Comparison of ENCODE assay signal across 16 cellular contexts in genomic region chr10:17562572-17562971, GRCh38. TPM values are rescaled to one million over a fixed set of nuclear protein-coding genes. Genes with fewer than 3 reads are reported as not detected.
DNase-seq lines count a peak whose midpoint lies in the region; FAIRE-seq and TF ChIP-seq lines count a peak whose summit lies in the region.
"Had no signal": no experiment of that assay in that cellular context is flagged by ENCODE, and none has a peak within 500 bp of the region (broad histone marks: within the 10 kb centered on the region; RNA-seq: fewer than 3 reads in every experiment).

No MANE protein-coding gene starts in this region.

- no peaks in the 10 kb centered on the region for H3K79me2 ChIP-seq in keratinocyte (ENCODE audit: control insufficient read depth, insufficient read depth, low read length)

- FAIRE-seq in keratinocyte (lab: Jason Lieb, UNC): no peak

- H3K4me2 ChIP-seq in keratinocyte (ENCODE audit: control insufficient read depth, extremely low read depth, insufficient read depth, low read depth, low read length): no peak overlapping the region

- peak; percentile 27 for DNase-seq in AG09319 (ENCODE audit: extremely low read depth, low read depth)
- peak; percentile 76 for DNase-seq in M059J (ENCODE audit: low read depth)
- DNase-seq in adipocyte (ENCODE audit: low read depth): peak; percentile 90
- DNase-seq in keratinocyte (ENCODE audit: low read depth, low spot score): no peak
- no peak for DNase-seq in foreskin melanocyte
- no peak for DNase-seq in NCI-H1105 treated with DMSO at 0.1 percent for 48 hours (lab: John Stamatoyannopoulos, UW)
- DNase-seq in pons (ENCODE audit: low spot score): no peak
- DNase-seq in NCI-H2107 (lab: John Stamatoyannopoulos, UW): no peak
- DNase-seq: activated CD4-positive, alpha-beta T cell treated with anti-CD3 and anti-CD28 coated beads, Interleukin-2, amount 50 U/mL, for 1 hour; activated naive CD4-positive, alpha-beta T cell treated with Interleukin-2 at 50 U/mL for 16 hours; C1 segment of cervical spinal cord; effector CD4-positive, alpha-beta T cell; Karpas-422; NCI-H510A treated with DMSO at 0.1 percent for 48 hours; right lobe of liver; tibial artery had no signal

- H3K27me3 ChIP-seq in adipocyte (replicated peaks; ENCODE audit: control insufficient read depth, insufficient read depth, low read length) (no peaks in the 10 kb centered on the region), keratinocyte (ENCODE audit: control insufficient read depth, extremely low read depth, insufficient read depth, low read length) (no peaks in the 10 kb centered on the region)
- H3K27me3 ChIP-seq: right lobe of liver, tibial artery had no signal

- H3K36me3 ChIP-seq in adipocyte (ENCODE audit: control insufficient read depth, insufficient read depth, low read length, severe bottlenecking) (no peaks in the 10 kb centered on the region), keratinocyte (ENCODE audit: control insufficient read depth in 2 of 2, extremely low read depth in 1 of 2, insufficient read depth in 2 of 2, low read length in 2 of 2) (no peaks in the 10 kb centered on the region)
- H3K36me3 ChIP-seq: right lobe of liver, tibial artery had no signal

- H3K27ac ChIP-seq in keratinocyte (ENCODE audit: control insufficient read depth, insufficient read depth, low read length): no peak overlapping the region
- H3K27ac ChIP-seq: right lobe of liver, tibial artery had no signal

- peaks cover 17% of the 10 kb centered on the region for H3K4me1 ChIP-seq in adipocyte (ENCODE audit: control insufficient read depth, insufficient read depth, low read length)
- H3K4me1 ChIP-seq in keratinocyte (ENCODE audit: control insufficient read depth, extremely low read depth, insufficient read depth, low read length): no peaks in the 10 kb centered on the region
- H3K4me1 ChIP-seq: right lobe of liver, tibial artery had no signal

- H3K4me3 ChIP-seq in adipocyte (ENCODE audit: low read length) (peak overlapping the region; percentile 29), keratinocyte (ENCODE audit: control insufficient read depth in 2 of 3, extremely low read depth in 1 of 3, insufficient read depth in 2 of 3, low read depth in 1 of 3, low read length in 3 of 3) (no peak overlapping the region)
- H3K4me3 ChIP-seq: right lobe of liver, tibial artery had no signal

- TF ChIP-seq CTCF in AG09319 (IDR thresholded peaks at IDR 0.05; ENCODE audit: low read depth, low read length): no peak
- no peak for TF ChIP-seq CTCF in keratinocyte (optimal IDR thresholded peaks at IDR 0.05 in 1 of 3, IDR thresholded peaks at IDR 0.05 in 1 of 3, conservative IDR thresholded peaks at IDR 0.05 in 1 of 3; ENCODE audit: extremely low read depth in 1 of 3, insufficient read depth in 2 of 3, low read length in 3 of 3)

- no peak overlapping the region for H3K9ac ChIP-seq in adipocyte (ENCODE audit: low read length)
- no peak overlapping the region for H3K9ac ChIP-seq in keratinocyte (ENCODE audit: control insufficient read depth, extremely low read depth, insufficient read depth, low read length)

- H3K9me1 ChIP-seq in keratinocyte (ENCODE audit: control insufficient read depth, extremely low read depth, insufficient read depth, low read length): no peaks in the 10 kb centered on the region

- dilution Hi-C loops in keratinocyte (cut with MboI; ENCODE audit: extremely low pct_ligation_motif_present, low sequenced_read_pairs): no loop called here

- H4K20me1 ChIP-seq in keratinocyte (ENCODE audit: control insufficient read depth, extremely low read depth, insufficient read depth, low read length): no peaks in the 10 kb centered on the region

- H3K9me3 ChIP-seq in adipocyte (ENCODE audit: control insufficient read depth, low read length): no peaks in the 10 kb centered on the region
- H3K9me3 ChIP-seq in keratinocyte (ENCODE audit: control insufficient read depth, low read depth, low read length): no peaks in the 10 kb centered on the region
- H3K9me3 ChIP-seq: right lobe of liver, tibial artery had no signal

- H2AFZ ChIP-seq in keratinocyte (ENCODE audit: control insufficient read depth, low read length): peak overlapping the region; percentile 7

RNA-seq across cellular contexts. Expression of gene HACD1, which starts 54.6 kb away (rescaled TPM):
- 32.0 and 37.5 TPM in 2 replicates for total RNA-seq in M059J (2014; rRNA removed; shearing (Covaris generic))
- 17.7 to 46.3 TPM (median 32.5 TPM) in 3 replicates for polyA plus RNA-seq in keratinocyte
- 3.7 TPM for polyA plus RNA-seq in keratinocyte (2011; ENCODE audit: low read depth)
- 22.8 and 42.5 TPM in 2 replicates for polyA plus RNA-seq in keratinocyte (2011; cell fraction: cytosol; rRNA removed)
- 24.7 and 34.6 TPM in 2 replicates for polyA plus RNA-seq in keratinocyte (2011; cell fraction: nucleus; rRNA removed)
- 16.4 and 25.5 TPM in 2 replicates for polyA plus RNA-seq in keratinocyte (2012; ENCODE audit: low replicate concordance)
- polyA minus RNA-seq in keratinocyte: 9.1 to 20.9 TPM (median 13.2 TPM) in 3 replicates
- polyA minus RNA-seq in keratinocyte (2011; cell fraction: cytosol; rRNA and poly(A)+ RNA removed): 22.3 TPM
- polyA minus RNA-seq in keratinocyte (2011; cell fraction: nucleus; rRNA and poly(A)+ RNA removed): 5.4 and 11.2 TPM in 2 replicates

Comparison
In these comparisons a context has a peak if more than half of its experiments do, and no peak if none do; other contexts are left out.
1. DNase-seq: peak in AG09319 (single experiment), M059J (single experiment) and adipocyte (single experiment); none in keratinocyte (single experiment), foreskin melanocyte (single experiment), NCI-H1105 treated with DMSO at 0.1 percent for 48 hours (single experiment), pons (single experiment) and NCI-H2107 (single experiment).